In the genomic region with DNA sequence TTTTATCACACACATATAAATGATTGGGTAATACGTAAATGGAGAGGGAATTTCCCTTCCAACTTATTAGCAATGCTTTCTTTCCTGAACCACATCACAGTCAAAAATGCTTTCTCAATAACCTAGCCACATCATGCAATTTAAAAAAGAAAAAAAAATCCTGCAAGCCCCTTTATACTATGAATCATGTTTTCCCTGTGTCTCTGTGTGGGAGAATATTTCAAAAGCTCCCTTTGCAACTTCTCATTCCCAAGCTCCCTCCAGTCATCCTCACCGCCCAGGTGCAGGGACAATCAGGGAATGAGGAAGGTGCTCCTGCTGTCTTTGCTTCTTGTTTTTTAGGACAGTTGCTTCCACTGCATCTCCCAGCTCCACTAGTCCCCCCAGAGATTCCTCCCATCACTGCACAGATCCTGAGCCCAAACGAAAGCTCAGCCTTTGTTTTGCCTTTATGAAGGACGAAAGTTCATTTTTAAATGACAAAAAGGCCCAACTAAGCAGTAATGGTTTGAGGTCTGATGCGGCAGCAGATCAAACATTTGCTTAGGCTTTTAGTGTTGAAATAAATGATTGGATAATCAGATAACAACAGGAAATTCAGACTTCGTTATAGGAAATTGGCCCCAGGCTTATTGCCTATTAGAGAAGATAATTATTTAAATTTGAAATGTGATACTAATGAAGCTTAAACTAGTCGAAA, we compare ENCODE assay signal across 16 cellular contexts. TPM values are rescaled to one million over a fixed set of nuclear protein-coding genes. Genes with fewer than 3 reads are reported as not detected.
DNase-seq lines count a peak whose midpoint lies in the region; ATAC-seq, FAIRE-seq and TF ChIP-seq lines count a peak whose summit lies in the region.
"Had no signal": no experiment of that assay in that cellular context is flagged by ENCODE, and none has a peak within 500 bp of the region (broad histone marks: within the 10 kb centered on the region; RNA-seq: fewer than 3 reads in every experiment).

No MANE protein-coding gene starts in this region.

- H3K4me3 ChIP-seq in AG04450 (ENCODE audit: low read depth, low read length) (no peak overlapping the region), HUES64 (ENCODE audit: low read length) (no peak overlapping the region), bronchial epithelial cell (ENCODE audit: low read depth, low read length) (no peak overlapping the region), mesendoderm (ENCODE audit: low read length) (no peak overlapping the region)
- H3K4me3 ChIP-seq: lung had no signal

- H3K4me1 ChIP-seq in HUES64 (ENCODE audit: insufficient read depth, low read length) (peaks cover 25% of the 10 kb centered on the region), mesendoderm (ENCODE audit: control insufficient read depth, low read depth, low read length) (no peaks in the 10 kb centered on the region)

- no peak overlapping the region for H3K4me2 ChIP-seq in mesendoderm (ENCODE audit: low read length)

- CTCF ChIA-PET in AG04450 (lab: Charles Lee) = interaction anchor here (0.8 to 0.9 kb wide), 2 partner anchors 98 to 99 kb away, joined by 3 to 4 read pairs; no protein-coding TSS in a partner anchor

- H3K36me3 ChIP-seq in HUES64 (ENCODE audit: insufficient read depth, low read length) (no peaks in the 10 kb centered on the region), bronchial epithelial cell (ENCODE audit: control insufficient read depth, insufficient read depth, low read length) (no peaks in the 10 kb centered on the region), mesendoderm (ENCODE audit: control insufficient read depth, insufficient read depth, low read length) (no peaks in the 10 kb centered on the region)

- H2AK5ac ChIP-seq in mesendoderm (ENCODE audit: low read length) = no peak overlapping the region

- no peak overlapping the region for H4K5ac ChIP-seq in mesendoderm (ENCODE audit: low read length)

- WGBS in HUES64 = 51% methylated on average over 7 of the region's 7 CpGs
- no CpG with 5 or more reads among the region's 7 CpGs for WGBS in mesendoderm (ENCODE audit: extremely low coverage, insufficient coverage, low lambda C conversion rate)

- H2BK15ac ChIP-seq in mesendoderm (replicated peaks; ENCODE audit: low read depth) = no peak overlapping the region

- H3K79me1 ChIP-seq in mesendoderm (ENCODE audit: low read length) = no peaks in the 10 kb centered on the region

- H3K27ac ChIP-seq in AG04450 (ENCODE audit: low read depth, low read length) (peak overlapping the region; percentile 32), HUES64 (ENCODE audit: low read depth, low read length) (peak overlapping the region; percentile 29), mesendoderm (ENCODE audit: low read depth, low read length) (no peak overlapping the region)

- TF ChIP-seq CTCF in AG04450 (IDR thresholded peaks at IDR 0.05; ENCODE audit: low read depth, low read length) (no peak), bronchial epithelial cell (IDR thresholded peaks at IDR 0.05; ENCODE audit: insufficient read depth, low read length, severe bottlenecking) (no peak)

- no peak overlapping the region for H2BK5ac ChIP-seq in mesendoderm (ENCODE audit: low read length)

- no peak overlapping the region for H3K18ac ChIP-seq in mesendoderm (ENCODE audit: low read length)

- no peak overlapping the region for H4K8ac ChIP-seq in mesendoderm (ENCODE audit: low read depth, low read length)

- no peak for ATAC-seq in HG02610 (IDR thresholded peaks at IDR 0.05; ENCODE audit: unreplicated experiment)
- ATAC-seq: activated naive CD4-positive, alpha-beta T cell treated with anti-CD3 and anti-CD28 coated beads, Interleukin-2, amount 50 U/mL, for 72 hours; right cardiac atrium; Right ventricle myocardium inferior had no signal

- no peaks in the 10 kb centered on the region for H3K79me2 ChIP-seq in mesendoderm (ENCODE audit: control insufficient read depth, insufficient read depth, low read length)

- POLR2A ChIA-PET in AG04450 (lab: Yijun Ruan, JAX) = interaction anchor here (1.6 kb wide), 1 partner anchor 69 kb away, joined by 4 read pairs; a partner anchor contains a TSS

- H3K27me3 ChIP-seq in AG04450 (ENCODE audit: control insufficient read depth, insufficient read depth, low read length) (no peaks in the 10 kb centered on the region), HUES64 (ENCODE audit: insufficient read depth, low read length) (no peaks in the 10 kb centered on the region), bronchial epithelial cell (ENCODE audit: control insufficient read depth, insufficient read depth, low read length) (no peaks in the 10 kb centered on the region), mesendoderm (ENCODE audit: insufficient read depth, low read length, poor library complexity) (no peaks in the 10 kb centered on the region)

- no peaks in the 10 kb centered on the region for H3K9me3 ChIP-seq in AG04450 (ENCODE audit: control insufficient read depth, insufficient read depth, low read length)
- H3K9me3 ChIP-seq in HUES64 (ENCODE audit: insufficient read depth, low read depth, low read length) = no peaks in the 10 kb centered on the region

- no peak overlapping the region for H3K56ac ChIP-seq in mesendoderm (ENCODE audit: low read length)

- FAIRE-seq in bronchial epithelial cell (lab: Jason Lieb, UNC) = no peak
- FAIRE-seq: endothelial cell of umbilical vein had no signal

- H3K9ac ChIP-seq in HUES64 (ENCODE audit: low read depth, low read length) (no peak overlapping the region), mesendoderm (ENCODE audit: low read length) (no peak overlapping the region)

- DNase-seq in AG04450 (ENCODE audit: low read depth, low spot score) (peak; percentile 32), bronchial epithelial cell (ENCODE audit: low read depth) (peak; percentile 96), mesendoderm (peak; percentile 10)
- DNase-seq in activated CD4-positive, CD25-positive, alpha-beta regulatory T cell treated with anti-CD3 and anti-CD28 coated beads, Interleukin-2, amount 50 U/mL, for 72 hours = no peak
- no peak for DNase-seq in activated CD4-positive, alpha-beta T cell treated with anti-CD3 and anti-CD28 coated beads for 1 hour
- no peak for DNase-seq in activated CD8-positive, alpha-beta memory T cell treated with anti-CD3 and anti-CD28 coated beads, Interleukin-2, amount 50 U/mL, for 4 hours
- DNase-seq: activated CD4-positive, alpha-beta T cell treated with anti-CD3 and anti-CD28 coated beads, Interleukin-2, amount 10 ng/mL, durations not matched to agents 7 days and 5 days; CD4-positive, CD25-positive, alpha-beta regulatory T cell; right cardiac atrium; stimulated activated CD8-positive, alpha-beta memory T cell treated with anti-CD3 and anti-CD28 coated beads, Interleukin-4, amount 100 ng/mL, for 48 hours had no signal

- H3K23ac ChIP-seq in mesendoderm (ENCODE audit: low read length) = no peak overlapping the region

- no peak overlapping the region for H2BK120ac ChIP-seq in mesendoderm (ENCODE audit: low read depth, low read length)

- H3K4ac ChIP-seq in mesendoderm (ENCODE audit: low read depth, low read length) = no peak overlapping the region

RNA-seq across cellular contexts. Expression of a gene that starts 47.8 kb away (rescaled TPM):
- polyA plus RNA-seq in AG04450 (2011; rRNA removed) = not detected in 2 replicates
- not detected in 2 replicates for polyA minus RNA-seq in AG04450 (2011; rRNA and poly(A)+ RNA removed)
- polyA plus RNA-seq in HUES64 (2013, experiment 1 of 2) = not detected
- polyA plus RNA-seq in HUES64 (2013, experiment 2 of 2) = 0.06 TPM
- total RNA-seq in bronchial epithelial cell = under 0.01 TPM in 1 of 2 replicates, not detected in the other
- polyA plus RNA-seq in mesendoderm (2013, experiment 1 of 2) = not detected
- 0.01 TPM for polyA plus RNA-seq in mesendoderm (2013, experiment 2 of 2)
- total RNA-seq: activated CD4-positive, alpha-beta T cell treated with anti-CD3 and anti-CD28 coated beads, Interleukin-2, amount 10 ng/mL, durations not matched to agents 7 days and 5 days; activated naive CD4-positive, alpha-beta T cell treated with anti-CD3 and anti-CD28 coated beads, Interleukin-2, amount 50 U/mL, for 72 hours; CD4-positive, CD25-positive, alpha-beta regulatory T cell; endothelial cell of umbilical vein; lung; right cardiac atrium; Right ventricle myocardium inferior had no signal
- polyA plus RNA-seq: CD4-positive, CD25-positive, alpha-beta regulatory T cell; endothelial cell of umbilical vein; lung; right cardiac atrium had no signal

Comparison
In these comparisons a context has a peak if more than half of its experiments do, and no peak if none do; other contexts are left out.
1. DNase-seq: peak in AG04450 (single experiment), bronchial epithelial cell (single experiment) and mesendoderm (single experiment); none in activated CD4-positive, CD25-positive, alpha-beta regulatory T cell treated with anti-CD3 and anti-CD28 coated beads, Interleukin-2, amount 50 U/mL, for 72 hours (single experiment), activated CD4-positive, alpha-beta T cell treated with anti-CD3 and anti-CD28 coated beads for 1 hour (single experiment) and activated CD8-positive, alpha-beta memory T cell treated with anti-CD3 and anti-CD28 coated beads, Interleukin-2, amount 50 U/mL, for 4 hours (single experiment).